1 cellular context compared by ENCODE assay signal in genomic region chr3:48635222-48636021, GRCh38.
TF ChIP-seq lines count a peak whose summit lies in the region.

Gene SLC26A6, minus strand, starts transcription at chr3:48635461. Its CDS starts 68 bp downstream, at chr3:48635393.

TF ChIP-seq in HepG2, 621 proteins besides CTCF, POLR2A, EP300 and RAD21 (continued from another document and continues in another):
- TF ChIP-seq HIC2 (CRISPR knock-in tag; IDR thresholded peaks at IDR 0.05; ENCODE audit: low read depth) (peak; percentile 71), DMAP1 (CRISPR knock-in tag; IDR thresholded peaks at IDR 0.05) (peak; percentile 55; the same call in 1 of the 2 replicates), NR2F1 (CRISPR knock-in tag; IDR thresholded peaks at IDR 0.05) (no peak), SRSF9 (IDR thresholded peaks at IDR 0.05; ENCODE audit: borderline replicate concordance, insufficient read depth, low read depth, low read length, poor library complexity, severe bottlenecking) (no peak), MTF1 (CRISPR knock-in tag; IDR thresholded peaks at IDR 0.05) (0 out of 2 replicates have a peak, but pooled peaks have one; percentile 54), SNAI1 (CRISPR knock-in tag; IDR thresholded peaks at IDR 0.05; ENCODE audit: borderline replicate concordance) (no peak; the same call in 1 of the 2 replicates), TFAP4 (IDR thresholded peaks at IDR 0.05; ENCODE audit: borderline replicate concordance, low read depth) (peak; percentile 92), SMARCE1 (IDR thresholded peaks at IDR 0.05; ENCODE audit: borderline replicate concordance) (no peak), ZNF776 (CRISPR knock-in tag; IDR thresholded peaks at IDR 0.05) (no peak; the same call in 1 of the 2 replicates), ZIK1 (CRISPR knock-in tag; IDR thresholded peaks at IDR 0.05; ENCODE audit: borderline replicate concordance, low read depth) (peak; percentile 84), ZNF644 (CRISPR knock-in tag; IDR thresholded peaks at IDR 0.05; ENCODE audit: low read depth) (no peak), ZNF564 (CRISPR knock-in tag; IDR thresholded peaks at IDR 0.05) (peak; percentile 68; the same call in 1 of the 2 replicates), HBP1 (CRISPR knock-in tag; IDR thresholded peaks at IDR 0.05; ENCODE audit: low read depth) (peak; percentile 63; the same call in 1 of the 2 replicates), CBX5 (CRISPR knock-in tag; IDR thresholded peaks at IDR 0.05; ENCODE audit: borderline replicate concordance) (no peak), KDM4B (CRISPR knock-in tag; IDR thresholded peaks at IDR 0.05) (peak; percentile 95), NR3C1 (CRISPR knock-in tag; IDR thresholded peaks at IDR 0.05) (no peak), AHDC1 (CRISPR knock-in tag; IDR thresholded peaks at IDR 0.05; ENCODE audit: borderline replicate concordance) (no peak), NFE2L2 (IDR thresholded peaks at IDR 0.05; ENCODE audit: low read length) (no peak), ZNF580 (CRISPR knock-in tag; IDR thresholded peaks at IDR 0.05; ENCODE audit: borderline replicate concordance, low read depth) (no peak), BRCA1 (CRISPR knock-in tag; IDR thresholded peaks at IDR 0.05) (peak; percentile 55), ZBTB26 (CRISPR knock-in tag; IDR thresholded peaks at IDR 0.05; ENCODE audit: borderline replicate concordance) (peak; percentile 33; the same call in 1 of the 2 replicates), KDM3A (CRISPR knock-in tag; IDR thresholded peaks at IDR 0.05; ENCODE audit: low read depth) (no peak), TP53 (CRISPR knock-in tag; conservative IDR thresholded peaks at IDR 0.05) (peak; percentile 52; the same call in 1 of the 2 replicates), ZNF350 (CRISPR knock-in tag; IDR thresholded peaks at IDR 0.05; ENCODE audit: borderline replicate concordance, low read depth) (peak; percentile 73), IKZF4 (CRISPR knock-in tag; IDR thresholded peaks at IDR 0.05; ENCODE audit: borderline replicate concordance, low read depth, not compliant biosample characterization) (no peak), MAZ (IDR thresholded peaks at IDR 0.05; ENCODE audit: borderline replicate concordance, low read depth, low read length) (peak; percentile 68; the same call in 1 of the 2 replicates), MAZ (CRISPR knock-in tag; IDR thresholded peaks at IDR 0.05; ENCODE audit: low read depth) (peak; percentile 63), ZBTB21 (CRISPR knock-in tag; IDR thresholded peaks at IDR 0.05) (no peak), ZNF318 (CRISPR knock-in tag; IDR thresholded peaks at IDR 0.05) (no peak), MAFF (IDR thresholded peaks at IDR 0.05; ENCODE audit: low read depth, low read length) (no peak), MNT (IDR thresholded peaks at IDR 0.05) (no peak), ARNTL (CRISPR knock-in tag; IDR thresholded peaks at IDR 0.05) (0 out of 2 replicates have a peak, but pooled peaks have one; percentile 21), ZNF766 (CRISPR knock-in tag; IDR thresholded peaks at IDR 0.05; ENCODE audit: borderline replicate concordance) (peak; percentile 43; the same call in 1 of the 2 replicates), ZNF207 (IDR thresholded peaks at IDR 0.05; ENCODE audit: borderline replicate concordance) (no peak), ETV6 (CRISPR knock-in tag; conservative IDR thresholded peaks at IDR 0.05) (no peak), FOXJ3 (CRISPR knock-in tag; IDR thresholded peaks at IDR 0.05; ENCODE audit: borderline replicate concordance) (peak; percentile 6; the same call in 1 of the 2 replicates), DPF2 (CRISPR knock-in tag; IDR thresholded peaks at IDR 0.05; ENCODE audit: borderline replicate concordance, low read depth) (no peak), ZNF33A (CRISPR knock-in tag; IDR thresholded peaks at IDR 0.05; ENCODE audit: borderline replicate concordance) (no peak; the same call in 1 of the 2 replicates), IRF2 (CRISPR knock-in tag; IDR thresholded peaks at IDR 0.05) (peak; percentile 42; the same call in 1 of the 2 replicates), MEF2D (CRISPR knock-in tag; IDR thresholded peaks at IDR 0.05) (no peak)
